Comparison of ENCODE assay signal across 8 cellular contexts in the genomic region with DNA sequence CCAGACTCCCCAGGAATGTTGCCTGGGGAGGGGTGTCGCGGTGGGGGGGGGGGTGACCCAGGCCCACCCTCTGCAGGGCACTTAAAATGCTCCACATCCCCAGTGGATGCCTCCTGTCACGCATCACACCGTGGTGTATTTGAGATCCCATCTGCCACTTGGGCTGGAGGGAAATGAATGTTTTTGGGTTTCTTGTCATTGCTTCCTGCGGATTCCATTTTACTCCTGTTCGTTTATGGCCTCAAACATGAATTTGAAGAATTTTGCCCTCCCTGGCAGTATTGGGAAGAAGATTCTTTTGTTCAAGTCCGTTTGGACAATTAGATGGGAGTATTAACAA. TPM values are rescaled to one million over a fixed set of nuclear protein-coding genes. Genes with fewer than 3 reads are reported as not detected.
DNase-seq lines count a peak whose midpoint lies in the region; ATAC-seq and TF ChIP-seq lines count a peak whose summit lies in the region.

No MANE protein-coding gene starts in this region.

- no peak for DNase-seq in activated CD4-positive, alpha-beta memory T cell treated with anti-CD3 and anti-CD28 coated beads for 36 hours
- peak; percentile 24 for DNase-seq in hepatic stellate cell (ENCODE audit: low spot score)
- no peak for DNase-seq in stomach
- no peak for DNase-seq in NCI-H446 treated with DMSO at 0.1 percent for 48 hours (lab: John Stamatoyannopoulos, UW)
- DNase-seq in activated CD4-positive, alpha-beta T cell treated with anti-CD3 and anti-CD28 coated beads for 48 hours, result no peak

- no peak for TF ChIP-seq POLR2A in stomach (IDR thresholded peaks at IDR 0.05)

- peaks cover 25% of the 10 kb centered on the region for H3K4me1 Mint-ChIP-seq in activated CD4-positive, alpha-beta memory T cell treated with anti-CD3 and anti-CD28 coated beads for 36 hours (ENCODE audit: low read depth)

- no peaks in the 10 kb centered on the region for H3K27me3 ChIP-seq in stomach

- H3K9me3 Mint-ChIP-seq in activated CD4-positive, alpha-beta memory T cell treated with anti-CD3 and anti-CD28 coated beads for 36 hours, result no peaks in the 10 kb centered on the region

- no peak for TF ChIP-seq EP300 in stomach (IDR thresholded peaks at IDR 0.05)

- H3K27me3 Mint-ChIP-seq in activated CD4-positive, alpha-beta memory T cell treated with anti-CD3 and anti-CD28 coated beads for 36 hours, result no peaks in the 10 kb centered on the region

- no peak for TF ChIP-seq CTCF in GM12875 (IDR thresholded peaks at IDR 0.05; ENCODE audit: borderline replicate concordance, insufficient read depth, low read depth, low read length)
- TF ChIP-seq CTCF in stomach (IDR thresholded peaks at IDR 0.05), result no peak

- CTCF ChIA-PET in activated CD4-positive, alpha-beta memory T cell treated with anti-CD3 and anti-CD28 coated beads for 36 hours (lab: Charles Lee), result interaction anchor here (0.9 to 1.2 kb wide), 2 partner anchors 46 to 126 kb away, joined by 4 to 6 read pairs; no protein-coding TSS in a partner anchor

- H3K36me3 Mint-ChIP-seq in activated CD4-positive, alpha-beta memory T cell treated with anti-CD3 and anti-CD28 coated beads for 36 hours, result peaks cover 7% of the 10 kb centered on the region

- WGBS in stomach, 5 donors, result 31 to 43% (median 37%) methylated on average over 7 of the region's 7 CpGs

- intact Hi-C loops in activated CD4-positive, alpha-beta memory T cell treated with anti-CD3 and anti-CD28 coated beads for 36 hours (cut with micrococcal nuclease), result loop anchor here (1.0 to 5.0 kb wide), 3 partner anchors 46 to 643 kb away; no protein-coding TSS in a partner anchor
- intact Hi-C loops in stomach (cut with DNase I; ENCODE audit: low total_unique reads), result no loop called here

- peak overlapping the region in 4 of 5 donors; percentile 52 to 81 (median 70) for H3K27ac ChIP-seq in stomach

- ATAC-seq in HG02870 (IDR thresholded peaks at IDR 0.05; ENCODE audit: unreplicated experiment), result peak; percentile 3
- ATAC-seq in GM21576 (IDR thresholded peaks at IDR 0.05; ENCODE audit: unreplicated experiment), result no peak

- no peaks in the 10 kb centered on the region for H3K9me3 ChIP-seq in stomach

- POLR2A ChIA-PET in activated CD4-positive, alpha-beta memory T cell treated with anti-CD3 and anti-CD28 coated beads for 36 hours (lab: Charles Lee), result interaction anchor here (1.1 kb wide), 1 partner anchor 46 kb away, joined by 3 read pairs; no protein-coding TSS in a partner anchor

- H3K4me3 Mint-ChIP-seq in activated CD4-positive, alpha-beta memory T cell treated with anti-CD3 and anti-CD28 coated beads for 36 hours, result peak overlapping the region; percentile 73

- H3K4me1 ChIP-seq in stomach, result peaks cover 0 to 26% (median 20%) of the 10 kb centered on the region in 4 donors

- peak overlapping the region; percentile 34 for H3K27ac Mint-ChIP-seq in activated CD4-positive, alpha-beta memory T cell treated with anti-CD3 and anti-CD28 coated beads for 36 hours

- H3K36me3 ChIP-seq in stomach, result peaks cover 0 to 7% (median 3%) of the 10 kb centered on the region in 4 donors

- H3K4me3 ChIP-seq in GM12875 (ENCODE audit: low read depth, low read length) (peak overlapping the region; percentile 84), stomach (peak overlapping the region; percentile 69 to 77 (median 73))

RNA-seq across cellular contexts. Expression of a gene that starts 0.5 kb away (rescaled TPM):
- total RNA-seq in activated CD4-positive, alpha-beta memory T cell treated with anti-CD3 and anti-CD28 coated beads for 36 hours, result 1 to 10 TPM; 4.0 to 4.6 TPM
- 10 to 100 TPM in 1 of 5 donors, 1 to 10 TPM in 3, not detected in 1; 1.8 to 18.7 (median 3.5) TPM for total RNA-seq in stomach
- polyA plus RNA-seq in stomach, result 1 to 10 TPM in 1 of 3 donors, under 1 TPM in 2; 0.62 to 3.1 (median 0.76) TPM

RNA-seq across cellular contexts. Expression of a gene that starts 38.2 kb away (rescaled TPM):
- not detected for total RNA-seq in activated CD4-positive, alpha-beta memory T cell treated with anti-CD3 and anti-CD28 coated beads for 36 hours
- not detected for total RNA-seq in stomach
- polyA plus RNA-seq in stomach, result under 1 TPM in 1 of 3 donors, not detected in 2; 0.23 TPM
